8 cellular contexts compared by ENCODE assay signal in the genomic region with DNA sequence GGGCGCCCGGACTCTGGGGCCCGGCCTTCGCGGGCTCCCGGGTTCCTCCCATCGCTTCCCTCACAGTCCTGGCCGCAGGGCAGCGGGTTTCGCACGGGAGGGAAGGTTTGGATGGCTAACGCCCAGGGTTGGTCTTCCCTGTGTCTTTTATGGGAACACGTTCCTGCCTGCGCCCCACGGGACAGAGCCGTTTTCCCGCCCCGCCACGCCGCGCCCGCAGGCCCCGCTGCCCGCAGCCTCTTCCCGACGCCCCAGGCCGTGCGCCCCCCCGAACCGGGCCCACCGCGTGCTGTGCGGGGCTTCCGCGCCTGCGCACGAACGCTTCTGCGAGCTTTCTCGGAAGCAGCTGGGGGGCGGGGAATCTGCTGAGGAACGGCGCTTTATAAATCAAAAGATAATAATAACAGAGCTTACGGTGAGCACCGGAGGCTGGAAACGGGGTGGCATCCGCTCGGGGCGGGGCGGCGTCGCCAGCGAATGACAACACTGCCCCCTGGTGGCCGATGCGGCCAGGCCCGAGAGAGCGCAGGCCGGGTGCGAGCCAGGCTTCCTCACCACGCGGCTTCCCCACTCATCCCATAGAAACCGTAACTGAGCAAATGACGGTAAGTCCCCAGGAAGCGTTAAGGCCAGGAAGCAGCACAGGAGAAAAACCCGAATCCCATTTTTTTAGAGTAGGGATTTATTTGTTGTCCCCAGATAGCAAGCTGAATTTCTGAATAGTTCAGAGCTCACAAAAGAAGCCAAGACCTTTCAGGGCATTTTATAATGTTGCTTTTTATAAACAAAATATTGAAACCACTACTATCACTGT.
DNase-seq lines count a peak whose midpoint lies in the region; ATAC-seq and TF ChIP-seq lines count a peak whose summit lies in the region.

No MANE protein-coding gene starts in this region.

- TF ChIP-seq POLR2A in heart left ventricle (IDR thresholded peaks at IDR 0.05) = no peak

- peak overlapping the region; percentile 52; the same call in 1 of the 2 replicates for H3K27ac ChIP-seq in GM23338 (ENCODE audit: low read depth)
- no peak overlapping the region for H3K27ac ChIP-seq in SU-DHL-6 (ENCODE audit: low read depth, low read length)
- H3K27ac ChIP-seq in heart left ventricle = peak overlapping the region; percentile 20 to 86 (median 69)
- H3K27ac ChIP-seq in parathyroid adenoma = peak overlapping the region; percentile 9
- H3K27ac ChIP-seq in tibial artery = peak overlapping the region; percentile 93 to 94

- intact Hi-C loops in heart left ventricle (cut with DNase I) = loop anchor here (2.0 to 10.0 kb wide), 15 partner anchors 160 to 1038 kb away; no protein-coding TSS in a partner anchor
- intact Hi-C loops in tibial artery (cut with DNase I; ENCODE audit: low total_unique reads) = loop anchor here (5.0 to 10.0 kb wide), 3 partner anchors 282 to 1027 kb away; a partner anchor contains a TSS

- H3K4me2 ChIP-seq in GM23338 (peak overlapping the region; percentile 90), SU-DHL-6 (ENCODE audit: low read depth, low read length, poor library complexity, severe bottlenecking) (no peak overlapping the region), parathyroid adenoma (ENCODE audit: low read length) (peak overlapping the region; percentile 74)

- H3K27me3 ChIP-seq in GM23338 (ENCODE audit: insufficient read depth) = peaks cover 15% of the 10 kb centered on the region
- H3K27me3 ChIP-seq in SU-DHL-6 (ENCODE audit: low read length) = 0 out of 2 replicates have a peak, but pooled peaks cover 3% of the 10 kb centered on the region
- no peaks in the 10 kb centered on the region for H3K27me3 ChIP-seq in heart left ventricle
- no peaks in the 10 kb centered on the region for H3K27me3 ChIP-seq in parathyroid adenoma (ENCODE audit: control insufficient read depth, insufficient read depth, low read length)
- no peaks in the 10 kb centered on the region for H3K27me3 ChIP-seq in tibial artery

- H3K9ac ChIP-seq in SU-DHL-6 (ENCODE audit: low read length) (no peak overlapping the region), parathyroid adenoma (no peak overlapping the region)

- peaks cover 3% of the 10 kb centered on the region; the same call in 1 of the 3 replicates for H3K36me3 Mint-ChIP-seq in GM23338 (ENCODE audit: low read depth)

- H3K9me2 ChIP-seq in GM23338 (ENCODE audit: insufficient read depth) (peaks cover 10% of the 10 kb centered on the region), SU-DHL-6 (replicated peaks; ENCODE audit: insufficient read depth, low read length) (no peaks in the 10 kb centered on the region)

- H3F3A ChIP-seq in GM23338 (replicated peaks; ENCODE audit: low read depth) = 0 out of 2 replicates have a peak, but pooled peaks cover 6% of the 10 kb centered on the region
- no peaks in the 10 kb centered on the region for H3F3A ChIP-seq in SU-DHL-6 (ENCODE audit: insufficient read depth)

- WGBS in heart left ventricle, 4 donors = 2 to 6% (median 4%) methylated on average over 46 to 65 of the region's 65 CpGs

- H3K4me3 Mint-ChIP-seq in GM23338 = peak overlapping the region; percentile 66

- peaks cover 20% of the 10 kb centered on the region for H3K4me1 Mint-ChIP-seq in GM23338

- H2AFZ ChIP-seq in GM23338 = peak overlapping the region; percentile 98
- peak overlapping the region; percentile 33 for H2AFZ ChIP-seq in SU-DHL-6 (ENCODE audit: low read depth, low read length, severe bottlenecking)
- H2AFZ ChIP-seq in parathyroid adenoma = peak overlapping the region; percentile 67

- 0 out of 3 replicates have a peak, but pooled peaks cover 3% of the 10 kb centered on the region for H3K9me3 Mint-ChIP-seq in GM23338

- H3K4me1 ChIP-seq in GM23338 (ENCODE audit: insufficient read depth) = peaks cover 11% of the 10 kb centered on the region
- peaks cover 0 to 34% (median 15%) of the 10 kb centered on the region in 12 donors for H3K4me1 ChIP-seq in heart left ventricle
- peaks cover 3% of the 10 kb centered on the region for H3K4me1 ChIP-seq in parathyroid adenoma
- H3K4me1 ChIP-seq in tibial artery = peaks cover 0 to 52% (median 42%) of the 10 kb centered on the region in 4 donors

- no peaks in the 10 kb centered on the region for H4K20me1 ChIP-seq in GM23338 (replicated peaks; ENCODE audit: insufficient read depth)
- no peaks in the 10 kb centered on the region for H4K20me1 ChIP-seq in SU-DHL-6 (ENCODE audit: low read depth, low read length)

- peak overlapping the region; percentile 56 for H3K4me3 ChIP-seq in GM23338
- H3K4me3 ChIP-seq in SU-DHL-6 (ENCODE audit: insufficient read depth, low read length, poor library complexity, severe bottlenecking) = no peak overlapping the region
- peak overlapping the region in 11 of 12 donors; percentile 32 to 70 (median 57) for H3K4me3 ChIP-seq in heart left ventricle
- peak overlapping the region; percentile 58 for H3K4me3 ChIP-seq in parathyroid adenoma (ENCODE audit: low read depth, low read length)
- peak overlapping the region; percentile 53 to 70 for H3K4me3 ChIP-seq in tibial artery

- peak; percentile 95 for ATAC-seq in GM23338
- peak; percentile 85 to 94 (median 91) for ATAC-seq in heart left ventricle

- DNase-seq in DMS 273 treated with DMSO at 0.1 percent for 48 hours (lab: John Stamatoyannopoulos, UW) (peak; percentile 70), GM23338 (ENCODE audit: low spot score) (peak; percentile 94), NAMALWA (ENCODE audit: low spot score) (peak; percentile 61), heart left ventricle (peak; percentile 86 to 94 (median 89)), tibial artery (peak; percentile 81 to 94)
- peak; percentile 71 for DNase-seq in activated naive CD8-positive, alpha-beta T cell treated with anti-CD3 and anti-CD28 coated beads, Interleukin-2, amount 50 U/mL, for 16 hours (ENCODE audit: low read depth, low spot score)

- H3K9me3 ChIP-seq in SU-DHL-6 (ENCODE audit: insufficient read depth, low read length) (no peaks in the 10 kb centered on the region), heart left ventricle (no peaks in the 10 kb centered on the region), parathyroid adenoma (ENCODE audit: control insufficient read depth, low read length) (no peaks in the 10 kb centered on the region), tibial artery (no peaks in the 10 kb centered on the region)

- peaks cover 16% of the 10 kb centered on the region for H3K27me3 Mint-ChIP-seq in GM23338 (ENCODE audit: insufficient read depth, low read depth, poor library complexity)

- H3K79me2 ChIP-seq in GM23338 (replicated peaks; ENCODE audit: insufficient read depth) (no peaks in the 10 kb centered on the region), SU-DHL-6 (ENCODE audit: insufficient read depth, low read length) (no peaks in the 10 kb centered on the region), parathyroid adenoma (no peaks in the 10 kb centered on the region)

- TF ChIP-seq CTCF in GM23338 (conservative IDR thresholded peaks at IDR 0.05; ENCODE audit: low read depth in 2 of 2) = peak; percentile 93 to 96
- peak; percentile 100 for TF ChIP-seq CTCF in SU-DHL-6 (IDR thresholded peaks at IDR 0.05; ENCODE audit: insufficient read depth, low read length, poor library complexity, severe bottlenecking)
- TF ChIP-seq CTCF in heart left ventricle (IDR thresholded peaks at IDR 0.05) = peak; percentile 97 to 100 (median 99)
- peak; percentile 97 for TF ChIP-seq CTCF in parathyroid adenoma (IDR thresholded peaks at IDR 0.05)
- TF ChIP-seq CTCF in tibial artery (IDR thresholded peaks at IDR 0.05) = peak; percentile 98

- H3K36me3 ChIP-seq in GM23338 (ENCODE audit: insufficient read depth) = no peaks in the 10 kb centered on the region
- no peaks in the 10 kb centered on the region for H3K36me3 ChIP-seq in SU-DHL-6 (ENCODE audit: low read length)
- no peaks in the 10 kb centered on the region for H3K36me3 ChIP-seq in heart left ventricle
- no peaks in the 10 kb centered on the region for H3K36me3 ChIP-seq in parathyroid adenoma (ENCODE audit: control insufficient read depth, insufficient read depth, low read length)
- no peaks in the 10 kb centered on the region for H3K36me3 ChIP-seq in tibial artery

- no peak overlapping the region for H3K27ac Mint-ChIP-seq in GM23338

TF ChIP-seq in GM23338, 12 proteins besides CTCF, POLR2A, EP300 and RAD21:
- TF ChIP-seq, protein P1, sequence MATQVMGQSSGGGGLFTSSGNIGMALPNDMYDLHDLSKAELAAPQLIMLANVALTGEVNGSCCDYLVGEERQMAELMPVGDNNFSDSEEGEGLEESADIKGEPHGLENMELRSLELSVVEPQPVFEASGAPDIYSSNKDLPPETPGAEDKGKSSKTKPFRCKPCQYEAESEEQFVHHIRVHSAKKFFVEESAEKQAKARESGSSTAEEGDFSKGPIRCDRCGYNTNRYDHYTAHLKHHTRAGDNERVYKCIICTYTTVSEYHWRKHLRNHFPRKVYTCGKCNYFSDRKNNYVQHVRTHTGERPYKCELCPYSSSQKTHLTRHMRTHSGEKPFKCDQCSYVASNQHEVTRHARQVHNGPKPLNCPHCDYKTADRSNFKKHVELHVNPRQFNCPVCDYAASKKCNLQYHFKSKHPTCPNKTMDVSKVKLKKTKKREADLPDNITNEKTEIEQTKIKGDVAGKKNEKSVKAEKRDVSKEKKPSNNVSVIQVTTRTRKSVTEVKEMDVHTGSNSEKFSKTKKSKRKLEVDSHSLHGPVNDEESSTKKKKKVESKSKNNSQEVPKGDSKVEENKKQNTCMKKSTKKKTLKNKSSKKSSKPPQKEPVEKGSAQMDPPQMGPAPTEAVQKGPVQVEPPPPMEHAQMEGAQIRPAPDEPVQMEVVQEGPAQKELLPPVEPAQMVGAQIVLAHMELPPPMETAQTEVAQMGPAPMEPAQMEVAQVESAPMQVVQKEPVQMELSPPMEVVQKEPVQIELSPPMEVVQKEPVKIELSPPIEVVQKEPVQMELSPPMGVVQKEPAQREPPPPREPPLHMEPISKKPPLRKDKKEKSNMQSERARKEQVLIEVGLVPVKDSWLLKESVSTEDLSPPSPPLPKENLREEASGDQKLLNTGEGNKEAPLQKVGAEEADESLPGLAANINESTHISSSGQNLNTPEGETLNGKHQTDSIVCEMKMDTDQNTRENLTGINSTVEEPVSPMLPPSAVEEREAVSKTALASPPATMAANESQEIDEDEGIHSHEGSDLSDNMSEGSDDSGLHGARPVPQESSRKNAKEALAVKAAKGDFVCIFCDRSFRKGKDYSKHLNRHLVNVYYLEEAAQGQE (IDR thresholded peaks at IDR 0.05; ENCODE audit: unreplicated experiment) = no peak
- TF ChIP-seq ZNF331 (CRISPR knock-in tag; IDR thresholded peaks at IDR 0.05; ENCODE audit: low read depth) = no peak
- TF ChIP-seq STAT1 (IDR thresholded peaks at IDR 0.05; ENCODE audit: unreplicated experiment) = no peak

Comparison
In these comparisons a context has a peak if more than half of its experiments do, and no peak if none do; other contexts are left out.
1. H2AFZ ChIP-seq: peak in every context shown above with its lines; median percentile 98 in GM23338; 67 in parathyroid adenoma; 33 in SU-DHL-6.